In genomic region chr4:61500883-61501282, GRCh38 we compare ENCODE assay signal across 13 cellular contexts.
DNase-seq lines count a peak whose midpoint lies in the region; ATAC-seq and TF ChIP-seq lines count a peak whose summit lies in the region.
"Had no signal": no experiment of that assay in that cellular context is flagged by ENCODE, and none has a peak within 500 bp of the region (broad histone marks: within the 10 kb centered on the region; RNA-seq: fewer than 3 reads in every experiment).

No MANE protein-coding gene starts in this region.

- H3K36me3 Mint-ChIP-seq in osteocyte (ENCODE audit: unreplicated experiment): no peaks in the 10 kb centered on the region

- peak; percentile 78 for DNase-seq in G401 (ENCODE audit: low spot score)
- peak; percentile 51 for DNase-seq in NCI-H69 (lab: John Stamatoyannopoulos, UW)
- peak; percentile 73 for DNase-seq in choroid plexus epithelial cell (ENCODE audit: low read depth)
- no peak for DNase-seq in osteocyte (ENCODE audit: extremely low spot score, unreplicated experiment)
- no peak for DNase-seq in RPMI8226
- DNase-seq in NOMO-1 treated with dmso at 0.1 percent for 144 hours (lab: John Stamatoyannopoulos, UW; ENCODE audit: unreplicated experiment): no peak
- DNase-seq: activated CD4-positive, alpha-beta T cell treated with anti-CD3 and anti-CD28 coated beads for 4 hours; Calu3; IMR-90; left colon; stimulated activated naive CD4-positive, alpha-beta T cell treated with Interleukin-2 at 50 U/mL for 16 hours had no signal

- H3K4me3 ChIP-seq in choroid plexus epithelial cell (ENCODE audit: low read depth, low read length): no peak overlapping the region

- no peak overlapping the region for H3K4me3 Mint-ChIP-seq in osteocyte (ENCODE audit: unreplicated experiment)
- H3K4me3 Mint-ChIP-seq: activated T-helper 1 cell treated with anti-CD3 and anti-CD28 coated beads, Interleukin-12 subunit alpha, Interleukin-12 subunit beta, Interleukin-2, Interleukin-4 antibody, amounts not matched to agents 30 ng/mL and 10 ng/mL and 1 ng/mL, durations not matched to agents 14 hours and 24 hours and 36 hours had no signal

- in situ Hi-C loops in G401 (cut with HindIII; ENCODE audit: low sequenced_read_pairs): no loop called here

- H3K9me3 Mint-ChIP-seq in osteocyte (ENCODE audit: unreplicated experiment): no peaks in the 10 kb centered on the region
- H3K9me3 Mint-ChIP-seq: activated T-helper 1 cell treated with anti-CD3 and anti-CD28 coated beads, Interleukin-12 subunit alpha, Interleukin-12 subunit beta, Interleukin-2, Interleukin-4 antibody, amounts not matched to agents 30 ng/mL and 10 ng/mL and 1 ng/mL, durations not matched to agents 14 hours and 24 hours and 36 hours had no signal

- H3K27me3 Mint-ChIP-seq in osteocyte (ENCODE audit: unreplicated experiment): no peaks in the 10 kb centered on the region

- no peak overlapping the region for H3K27ac Mint-ChIP-seq in osteocyte (ENCODE audit: unreplicated experiment)
- H3K27ac Mint-ChIP-seq: activated T-helper 1 cell treated with anti-CD3 and anti-CD28 coated beads, Interleukin-12 subunit alpha, Interleukin-12 subunit beta, Interleukin-2, Interleukin-4 antibody, amounts not matched to agents 30 ng/mL and 10 ng/mL and 1 ng/mL, durations not matched to agents 14 hours and 24 hours and 36 hours had no signal

- ATAC-seq in HG03025 (IDR thresholded peaks at IDR 0.05; ENCODE audit: low FRiP score, unreplicated experiment): no peak
- ATAC-seq: left colon had no signal

- H3K4me1 Mint-ChIP-seq in osteocyte (ENCODE audit: unreplicated experiment): no peaks in the 10 kb centered on the region

- TF ChIP-seq CTCF in choroid plexus epithelial cell (conservative IDR thresholded peaks at IDR 0.05; ENCODE audit: low read depth, low read length): peak; percentile 67
- TF ChIP-seq CTCF in osteocyte (IDR thresholded peaks at IDR 0.05): peak; percentile 40

Comparison
In these comparisons a context has a peak if more than half of its experiments do, and no peak if none do; other contexts are left out.
1. DNase-seq: peak in G401 (single experiment), NCI-H69 (single experiment) and choroid plexus epithelial cell (single experiment); none in osteocyte (single experiment), RPMI8226 (single experiment) and NOMO-1 treated with dmso at 0.1 percent for 144 hours (single experiment).